In genomic region chr16:57092786-57093301, GRCh38 we compare ENCODE assay signal across 7 cellular contexts. TPM values are rescaled to one million over a fixed set of nuclear protein-coding genes. Genes with fewer than 3 reads are reported as not detected.
A peak's percentile ranks its signal among the peaks of the same experiment; 100 is the strongest.
DNase-seq lines count a peak whose midpoint lies in the region; ATAC-seq, FAIRE-seq and TF ChIP-seq lines count a peak whose summit lies in the region.

No MANE protein-coding gene starts in this region.

- peak; percentile 58 for ATAC-seq in GM18511 (IDR thresholded peaks at IDR 0.05; ENCODE audit: unreplicated experiment)
- peak; percentile 68 for ATAC-seq in activated CD4-positive, alpha-beta T cell treated with anti-CD3 and anti-CD28 coated beads for 36 hours
- peak; percentile 69 to 73 for ATAC-seq in stimulated activated naive B cell treated with anti-CD40 and anti-IgM and Interleukin-4, amounts not matched to agents 10 μg/mL and 1 μg/mL and 100 μg/mL, for 72 hours (replicated peaks)
- no peak for ATAC-seq in HG03159 (IDR thresholded peaks at IDR 0.05; ENCODE audit: unreplicated experiment)

- DNase-seq in HTR-8/SVneo (ENCODE audit: insufficient read length, low spot score) (peak; percentile 59), mesothelial cell of epicardium (ENCODE audit: low spot score in 2 of 2, unreplicated experiment in 2 of 2) (peak in 1 of 2 experiments; percentile 63)
- peak; percentile 70 for DNase-seq in activated CD4-positive, alpha-beta T cell treated with anti-CD3 and anti-CD28 coated beads for 36 hours
- peak; percentile 42 for DNase-seq in stimulated activated naive B cell treated with anti-CD40 and anti-IgM and Interleukin-4, amounts not matched to agents 10 μg/mL and 1 μg/mL and 100 μg/mL, for 72 hours

- no peaks in the 10 kb centered on the region for H3K9me3 Mint-ChIP-seq in activated CD4-positive, alpha-beta T cell treated with anti-CD3 and anti-CD28 coated beads for 36 hours (ENCODE audit: low read depth)
- H3K9me3 Mint-ChIP-seq in mesothelial cell of epicardium: peaks cover 6% of the 10 kb centered on the region
- H3K9me3 Mint-ChIP-seq in stimulated activated naive B cell treated with anti-CD40 and anti-IgM and Interleukin-4, amounts not matched to agents 10 μg/mL and 1 μg/mL and 100 μg/mL, for 72 hours: no peaks in the 10 kb centered on the region

- H3K4me3 Mint-ChIP-seq in activated CD4-positive, alpha-beta T cell treated with anti-CD3 and anti-CD28 coated beads for 36 hours: peak overlapping the region; percentile 68
- H3K4me3 Mint-ChIP-seq in mesothelial cell of epicardium: peak overlapping the region; percentile 81
- peak overlapping the region; percentile 80 to 87 for H3K4me3 Mint-ChIP-seq in stimulated activated naive B cell treated with anti-CD40 and anti-IgM and Interleukin-4, amounts not matched to agents 10 μg/mL and 1 μg/mL and 100 μg/mL, for 72 hours

- no peak for FAIRE-seq in HTR-8/SVneo (lab: Jason Lieb, UNC)

- POLR2A ChIA-PET in activated CD4-positive, alpha-beta T cell treated with anti-CD3 and anti-CD28 coated beads for 36 hours (lab: Charles Lee): no interaction called here

- peaks cover 5% of the 10 kb centered on the region for H3K4me1 Mint-ChIP-seq in activated CD4-positive, alpha-beta T cell treated with anti-CD3 and anti-CD28 coated beads for 36 hours
- peaks cover 19% of the 10 kb centered on the region for H3K4me1 Mint-ChIP-seq in mesothelial cell of epicardium
- peaks cover 12 to 25% of the 10 kb centered on the region in 2 donors for H3K4me1 Mint-ChIP-seq in stimulated activated naive B cell treated with anti-CD40 and anti-IgM and Interleukin-4, amounts not matched to agents 10 μg/mL and 1 μg/mL and 100 μg/mL, for 72 hours

- H3K4me3 ChIP-seq in ectodermal cell (ENCODE audit: insufficient read depth, low read depth, low read length): peak overlapping the region; percentile 60

- no peaks in the 10 kb centered on the region for H3K9me3 ChIP-seq in ectodermal cell (ENCODE audit: control insufficient read depth, low read length)

- no peaks in the 10 kb centered on the region for H3K36me3 ChIP-seq in ectodermal cell (ENCODE audit: control insufficient read depth, insufficient read depth, low read length)

- no peak overlapping the region for H3K27ac Mint-ChIP-seq in activated CD4-positive, alpha-beta T cell treated with anti-CD3 and anti-CD28 coated beads for 36 hours
- H3K27ac Mint-ChIP-seq in mesothelial cell of epicardium: no peak overlapping the region
- H3K27ac Mint-ChIP-seq in stimulated activated naive B cell treated with anti-CD40 and anti-IgM and Interleukin-4, amounts not matched to agents 10 μg/mL and 1 μg/mL and 100 μg/mL, for 72 hours: peak overlapping the region; percentile 82

- peaks cover 38% of the 10 kb centered on the region for H3K27me3 ChIP-seq in ectodermal cell (ENCODE audit: control insufficient read depth, insufficient read depth, low read length, poor library complexity, severe bottlenecking)

- peaks cover 14% of the 10 kb centered on the region for H3K27me3 Mint-ChIP-seq in activated CD4-positive, alpha-beta T cell treated with anti-CD3 and anti-CD28 coated beads for 36 hours
- H3K27me3 Mint-ChIP-seq in mesothelial cell of epicardium (ENCODE audit: low read depth): no peaks in the 10 kb centered on the region
- H3K27me3 Mint-ChIP-seq in stimulated activated naive B cell treated with anti-CD40 and anti-IgM and Interleukin-4, amounts not matched to agents 10 μg/mL and 1 μg/mL and 100 μg/mL, for 72 hours: peaks cover 8 to 18% of the 10 kb centered on the region in 2 donors

- WGBS in ectodermal cell, 2 experiments: 0% methylated on average over 51 of the region's 51 CpGs

- intact Hi-C loops in activated CD4-positive, alpha-beta T cell treated with anti-CD3 and anti-CD28 coated beads for 36 hours (cut with DNase I, micrococcal nuclease): loop anchor here (1.0 to 5.0 kb wide), 3 partner anchors 59 to 93 kb away; partner anchors contain the start of genes PSME3IP1 (in 1 of the 2) and RSPRY1 (in 1 of the 2)

- no peaks in the 10 kb centered on the region for H3K4me1 ChIP-seq in ectodermal cell (ENCODE audit: control insufficient read depth, insufficient read depth, low read length)

- H3K36me3 Mint-ChIP-seq in activated CD4-positive, alpha-beta T cell treated with anti-CD3 and anti-CD28 coated beads for 36 hours (ENCODE audit: low read depth): no peaks in the 10 kb centered on the region
- H3K36me3 Mint-ChIP-seq in mesothelial cell of epicardium: peaks cover 2% of the 10 kb centered on the region
- peaks cover 11 to 13% of the 10 kb centered on the region in 2 donors for H3K36me3 Mint-ChIP-seq in stimulated activated naive B cell treated with anti-CD40 and anti-IgM and Interleukin-4, amounts not matched to agents 10 μg/mL and 1 μg/mL and 100 μg/mL, for 72 hours

- CTCF ChIA-PET in activated CD4-positive, alpha-beta T cell treated with anti-CD3 and anti-CD28 coated beads for 36 hours (lab: Charles Lee): interaction anchor here (0.6 to 3.5 kb wide), 23 partner anchors 8 to 1396 kb away, joined by 3 to 20 read pairs (median 4); partner anchors contain the start of genes PSME3IP1 and RSPRY1

- H3K27ac ChIP-seq in ectodermal cell (ENCODE audit: insufficient read depth, low read depth, low read length, poor library complexity, severe bottlenecking): no peak overlapping the region

- peak; percentile 61 for TF ChIP-seq CTCF in mesothelial cell of epicardium (IDR thresholded peaks at IDR 0.05; ENCODE audit: unreplicated experiment)

RNA-seq across cellular contexts. Expression of gene CPNE2, which starts 0.5 kb away (rescaled TPM):
- total RNA-seq in activated CD4-positive, alpha-beta T cell treated with anti-CD3 and anti-CD28 coated beads for 36 hours: 1 to 10 TPM; 4.9 to 7.3 TPM
- polyA plus RNA-seq in ectodermal cell (2013, experiment 1 of 4): 22.6 TPM
- 25.7 TPM for polyA plus RNA-seq in ectodermal cell (2013, experiment 2 of 4)
- polyA plus RNA-seq in ectodermal cell (2013, experiment 3 of 4): 23.0 TPM
- polyA plus RNA-seq in ectodermal cell (2013, experiment 4 of 4): 22.7 TPM
- 35.4 to 38.4 TPM (median 36.4 TPM) in 3 replicates for total RNA-seq in mesothelial cell of epicardium
